ENCODE assay signal across 8 cellular contexts in genomic region chr17:42428141-42428944, GRCh38. TPM values are rescaled to one million over a fixed set of nuclear protein-coding genes. Genes with fewer than 3 reads are reported as not detected.
A peak's percentile ranks its signal among the peaks of the same experiment; 100 is the strongest.
DNase-seq lines count a peak whose midpoint lies in the region; ATAC-seq and TF ChIP-seq lines count a peak whose summit lies in the region.

No MANE protein-coding gene starts in this region.

- peak; percentile 73 for ATAC-seq in activated CD8-positive, alpha-beta T cell treated with anti-CD3 and anti-CD28 coated beads for 36 hours
- ATAC-seq in foreskin keratinocyte: peak; percentile 91
- ATAC-seq in HG03280 (IDR thresholded peaks at IDR 0.05; ENCODE audit: unreplicated experiment): no peak

- H3K27ac ChIP-seq in foreskin keratinocyte: no peak overlapping the region

- H3K9me3 Mint-ChIP-seq in activated CD8-positive, alpha-beta T cell treated with anti-CD3 and anti-CD28 coated beads for 36 hours: no peaks in the 10 kb centered on the region

- H3K27ac Mint-ChIP-seq in activated CD8-positive, alpha-beta T cell treated with anti-CD3 and anti-CD28 coated beads for 36 hours: no peak overlapping the region

- H3K27me3 Mint-ChIP-seq in activated CD8-positive, alpha-beta T cell treated with anti-CD3 and anti-CD28 coated beads for 36 hours: peaks cover 9% of the 10 kb centered on the region

- no peaks in the 10 kb centered on the region for H3K27me3 ChIP-seq in foreskin keratinocyte

- peak; percentile 83 for TF ChIP-seq CTCF in activated CD8-positive, alpha-beta T cell treated with anti-CD3 and anti-CD28 coated beads for 36 hours (IDR thresholded peaks at IDR 0.05)
- TF ChIP-seq CTCF in foreskin keratinocyte (conservative IDR thresholded peaks at IDR 0.05): peak; percentile 98

- H3K4me3 Mint-ChIP-seq in activated CD8-positive, alpha-beta T cell treated with anti-CD3 and anti-CD28 coated beads for 36 hours: no peak overlapping the region

- H3K4me1 ChIP-seq in foreskin keratinocyte: peaks cover 8% of the 10 kb centered on the region

- peak; percentile 99 for DNase-seq in ACHN
- DNase-seq in GDM1 (lab: John Stamatoyannopoulos, UW): peak; percentile 68
- peak; percentile 79 for DNase-seq in NCI-H1694 (lab: John Stamatoyannopoulos, UW)
- DNase-seq in activated CD8-positive, alpha-beta T cell treated with anti-CD3 and anti-CD28 coated beads for 36 hours: peak; percentile 60
- peak; percentile 99 for DNase-seq in foreskin keratinocyte
- DNase-seq in occipital lobe (lab: John Stamatoyannopoulos, UW): peak; percentile 41
- DNase-seq in NCI-H187 treated with DMSO at 0.1 percent for 48 hours (lab: John Stamatoyannopoulos, UW): no peak

- in situ Hi-C loops in ACHN (cut with HindIII; ENCODE audit: low pct_ligation_motif_present, low pct_unique_long_range_greater_than_20kb, low sequenced_read_pairs): no loop called here

- H3K4me1 Mint-ChIP-seq in activated CD8-positive, alpha-beta T cell treated with anti-CD3 and anti-CD28 coated beads for 36 hours (ENCODE audit: low read depth): no peaks in the 10 kb centered on the region

- intact Hi-C loops in activated CD8-positive, alpha-beta T cell treated with anti-CD3 and anti-CD28 coated beads for 36 hours (cut with micrococcal nuclease): no loop called here

- H3K36me3 Mint-ChIP-seq in activated CD8-positive, alpha-beta T cell treated with anti-CD3 and anti-CD28 coated beads for 36 hours (ENCODE audit: low read depth): no peaks in the 10 kb centered on the region

- CTCF ChIA-PET in activated CD8-positive, alpha-beta T cell treated with anti-CD3 and anti-CD28 coated beads for 36 hours (lab: Charles Lee): interaction anchor here (0.8 to 2.1 kb wide), 14 partner anchors 9 to 297 kb away, joined by 3 to 7 read pairs (median 4); partner anchors contain the start of gene PSMC3IP

- POLR2A ChIA-PET in activated CD8-positive, alpha-beta T cell treated with anti-CD3 and anti-CD28 coated beads for 36 hours (lab: Charles Lee): no interaction called here

RNA-seq across cellular contexts. Expression of gene CAVIN1, which starts 5.3 kb away (rescaled TPM):
- total RNA-seq in activated CD8-positive, alpha-beta T cell treated with anti-CD3 and anti-CD28 coated beads for 36 hours: 1 to 10 TPM; 1.8 to 2.0 TPM
- total RNA-seq in foreskin keratinocyte: 351 and 355 TPM in 2 replicates
- 215 and 236 TPM in 2 replicates for polyA plus RNA-seq in foreskin keratinocyte
- total RNA-seq in occipital lobe: 7.8 TPM

RNA-seq across cellular contexts. Expression of gene ATP6V0A1, which starts 30.3 kb away (rescaled TPM):
- total RNA-seq in activated CD8-positive, alpha-beta T cell treated with anti-CD3 and anti-CD28 coated beads for 36 hours: 1 to 10 TPM; 5.8 to 7.1 TPM
- total RNA-seq in foreskin keratinocyte (18.8 and 19.7 TPM in 2 replicates), occipital lobe (263 TPM)
- 17.8 and 18.9 TPM in 2 replicates for polyA plus RNA-seq in foreskin keratinocyte

RNA-seq across cellular contexts. Expression of gene STAT3, which starts 40.1 kb away (rescaled TPM):
- 100 to 1,000 TPM; 276 to 286 TPM for total RNA-seq in activated CD8-positive, alpha-beta T cell treated with anti-CD3 and anti-CD28 coated beads for 36 hours
- 76.6 and 77.7 TPM in 2 replicates for total RNA-seq in foreskin keratinocyte
- polyA plus RNA-seq in foreskin keratinocyte: 20.2 and 23.0 TPM in 2 replicates
- total RNA-seq in occipital lobe: 25.1 TPM

Comparison
In these comparisons a context has a peak if more than half of its experiments do, and no peak if none do; other contexts are left out.
1. RNA of gene CAVIN1, which starts 5.3 kb away (total RNA-seq): 351 to 355 TPM in foreskin keratinocyte; 7.8 TPM in occipital lobe (single experiment) and 1.8 to 2.0 TPM in activated CD8-positive, alpha-beta T cell treated with anti-CD3 and anti-CD28 coated beads for 36 hours; every median in the first group is over 10 times any median in the second.
2. RNA of gene ATP6V0A1, which starts 30.3 kb away (total RNA-seq): 263 TPM in occipital lobe (single experiment); 18.8 to 19.7 TPM in foreskin keratinocyte and 5.8 to 7.1 TPM in activated CD8-positive, alpha-beta T cell treated with anti-CD3 and anti-CD28 coated beads for 36 hours; every median in the first group is over 10 times any median in the second.